ENCODE assay signal across 40 cellular contexts in the genomic region with DNA sequence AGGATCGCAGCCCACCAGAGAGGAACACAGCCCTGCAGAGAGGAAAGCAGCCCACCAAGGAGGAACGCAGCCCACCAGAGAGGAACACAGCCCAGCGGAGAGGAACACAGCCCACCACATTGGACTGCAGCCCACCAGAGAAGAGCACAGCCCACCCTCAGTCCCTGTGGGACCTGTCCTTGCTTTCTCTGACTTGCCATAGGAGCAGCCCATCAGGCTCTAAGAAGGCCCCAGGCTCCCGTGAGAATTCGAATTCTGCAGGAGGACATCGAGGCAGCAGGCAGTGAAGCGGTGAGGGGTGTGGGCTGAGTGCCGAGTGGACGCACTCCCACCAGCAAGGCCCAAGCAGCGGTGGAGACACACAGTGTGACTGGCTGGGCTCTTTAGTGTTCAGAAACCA. TPM values are rescaled to one million over a fixed set of nuclear protein-coding genes. Genes with fewer than 3 reads are reported as not detected.
"Had no signal": no experiment of that assay in that cellular context is flagged by ENCODE, and none has a peak within 500 bp of the region (broad histone marks: within the 10 kb centered on the region; RNA-seq: fewer than 3 reads in every experiment).

No MANE protein-coding gene starts in this region.

- H3K27me3 Mint-ChIP-seq: activated CD4-positive, alpha-beta memory T cell treated with anti-CD3 and anti-CD28 coated beads for 36 hours; activated naive CD8-positive, alpha-beta T cell treated with anti-CD3 and anti-CD28 coated beads, Interleukin-2, amount 50 U/mL, for 24 hours had no signal

- H3K4me1 Mint-ChIP-seq: activated CD4-positive, alpha-beta T cell treated with anti-CD3 and anti-CD28 coated beads, Interleukin-2, amount 10 ng/mL, durations not matched to agents 24 days and 14 days; activated naive CD4-positive, alpha-beta T cell treated with anti-CD3 and anti-CD28 coated beads, Interleukin-2, amount 10 ng/mL, durations not matched to agents 7 days and 5 days; activated naive CD4-positive, alpha-beta T cell treated with anti-CD3 and anti-CD28 coated beads, Interleukin-2, amount 50 U/mL, for 24 hours; activated naive CD8-positive, alpha-beta T cell treated with anti-CD3 and anti-CD28 coated beads, Interleukin-2, amount 10 ng/mL, durations not matched to agents 7 days and 5 days; activated naive CD8-positive, alpha-beta T cell treated with anti-CD3 and anti-CD28 coated beads, Interleukin-2, amount 50 U/mL, for 24 hours; brain; central memory CD8-positive, alpha-beta T cell had no signal

- H3K27ac Mint-ChIP-seq: activated B cell treated with CpG ODN at 0.5 μM for 24 hours; activated CD4-positive, alpha-beta memory T cell treated with anti-CD3 and anti-CD28 coated beads for 36 hours; activated CD4-positive, alpha-beta T cell treated with anti-CD3 and anti-CD28 coated beads, Interleukin-2, amount 10 ng/mL, durations not matched to agents 24 days and 14 days; activated CD8-positive, alpha-beta T cell treated with anti-CD3 and anti-CD28 coated beads for 36 hours; activated naive CD4-positive, alpha-beta T cell treated with anti-CD3 and anti-CD28 coated beads, Interleukin-2, amount 10 ng/mL, durations not matched to agents 7 days and 5 days; activated naive CD4-positive, alpha-beta T cell treated with anti-CD3 and anti-CD28 coated beads, Interleukin-2, amount 50 U/mL, for 24 hours; activated naive CD8-positive, alpha-beta T cell; activated naive CD8-positive, alpha-beta T cell treated with anti-CD3 and anti-CD28 coated beads, Interleukin-2, amount 10 ng/mL, durations not matched to agents 7 days and 5 days; activated naive CD8-positive, alpha-beta T cell treated with anti-CD3 and anti-CD28 coated beads, Interleukin-2, amount 50 U/mL, for 24 hours; activated T-helper 2 cell treated with anti-CD3 and anti-CD28 coated beads, Interferon-gamma antibody, Interleukin-2, Interleukin-4, amounts not matched to agents 10 μg/mL and 5 μg/mL and 100 μg/mL, durations not matched to agents 14 hours and 24 hours and 36 hours; brain; T-helper 1 cell treated with Interleukin-12 subunit alpha and Interleukin-12 subunit beta and Interleukin-4 antibody, amounts not matched to agents 30 μg/mL and 1 μg/mL, for 36 hours; T-helper 2 cell treated with Interferon-gamma antibody and Interleukin-4, amounts not matched to agents 5 μg/mL and 100 μg/mL, for 36 hours had no signal

- H3K27me3 ChIP-seq: ascending aorta, cardiac muscle cell had no signal

- H3K4me3 Mint-ChIP-seq: activated B cell treated with CpG ODN at 0.5 μM for 24 hours; activated CD4-positive, alpha-beta memory T cell treated with anti-CD3 and anti-CD28 coated beads for 36 hours; activated CD4-positive, alpha-beta T cell treated with anti-CD3 and anti-CD28 coated beads, Interleukin-2, amount 10 ng/mL, durations not matched to agents 24 days and 14 days; activated CD8-positive, alpha-beta T cell treated with anti-CD3 and anti-CD28 coated beads for 36 hours; activated naive CD4-positive, alpha-beta T cell treated with anti-CD3 and anti-CD28 coated beads, Interleukin-2, amount 10 ng/mL, durations not matched to agents 7 days and 5 days; activated naive CD4-positive, alpha-beta T cell treated with anti-CD3 and anti-CD28 coated beads, Interleukin-2, amount 50 U/mL, for 24 hours; activated naive CD8-positive, alpha-beta T cell; activated naive CD8-positive, alpha-beta T cell treated with anti-CD3 and anti-CD28 coated beads, Interleukin-2, amount 10 ng/mL, durations not matched to agents 7 days and 5 days; activated naive CD8-positive, alpha-beta T cell treated with anti-CD3 and anti-CD28 coated beads, Interleukin-2, amount 50 U/mL, for 24 hours; brain; central memory CD8-positive, alpha-beta T cell; T-helper 1 cell treated with Interleukin-12 subunit alpha and Interleukin-12 subunit beta and Interleukin-4 antibody, amounts not matched to agents 30 μg/mL and 1 μg/mL, for 36 hours; T-helper 2 cell treated with Interferon-gamma antibody and Interleukin-4, amounts not matched to agents 5 μg/mL and 100 μg/mL, for 36 hours had no signal

- H3K27ac ChIP-seq: ascending aorta, cardiac muscle cell, VCaP had no signal

- FAIRE-seq: bronchial epithelial cell, TTC549 had no signal

- H3K9me3 ChIP-seq: ascending aorta had no signal

- ATAC-seq: activated CD8-positive, alpha-beta T cell treated with anti-CD3 and anti-CD28 coated beads for 36 hours; activated naive CD8-positive, alpha-beta T cell treated with anti-CD3 and anti-CD28 coated beads, Interleukin-2, amount 50 U/mL, for 24 hours had no signal

- H3K36me3 Mint-ChIP-seq: activated CD4-positive, alpha-beta memory T cell treated with anti-CD3 and anti-CD28 coated beads for 36 hours; activated naive CD4-positive, alpha-beta T cell treated with anti-CD3 and anti-CD28 coated beads, Interleukin-2, amount 10 ng/mL, durations not matched to agents 7 days and 5 days; activated naive CD4-positive, alpha-beta T cell treated with anti-CD3 and anti-CD28 coated beads, Interleukin-2, amount 50 U/mL, for 24 hours; activated naive CD8-positive, alpha-beta T cell; activated naive CD8-positive, alpha-beta T cell treated with anti-CD3 and anti-CD28 coated beads, Interleukin-2, amount 10 ng/mL, durations not matched to agents 7 days and 5 days; brain had no signal

- H3K36me3 ChIP-seq: ascending aorta, cardiac muscle cell had no signal

- DNase-seq: activated B cell treated with CpG ODN at 0.5 μM for 24 hours; activated CD4-positive, alpha-beta memory T cell treated with anti-CD3 and anti-CD28 coated beads for 36 hours; activated CD4-positive, alpha-beta T cell treated with anti-CD3 and anti-CD28 coated beads for 4 hours; activated CD4-positive, alpha-beta T cell treated with anti-CD3 and anti-CD28 coated beads, Interleukin-2, amount 10 ng/mL, durations not matched to agents 24 days and 14 days; activated CD4-positive, alpha-beta T cell treated with anti-CD3 and anti-CD28 coated beads, Interleukin-2, amount 50 U/mL, for 1 hour; activated CD4-positive, alpha-beta T cell treated with anti-CD3 and anti-CD28 coated beads, Interleukin-2, amount 50 U/mL, for 4 hours; activated CD4-positive, CD25-positive, alpha-beta regulatory T cell treated with anti-CD3 and anti-CD28 coated beads, Interleukin-2, amount 50 U/mL, for 72 hours; activated CD8-positive, alpha-beta memory T cell treated with anti-CD3 and anti-CD28 coated beads, Interleukin-2, amount 50 U/mL, for 4 hours; activated CD8-positive, alpha-beta T cell treated with anti-CD3 and anti-CD28 coated beads for 36 hours; activated effector memory CD4-positive, alpha-beta T cell treated with Interleukin-2 at 50 U/mL for 16 hours; activated gamma-delta T cell; activated naive CD4-positive, alpha-beta T cell treated with anti-CD3 and anti-CD28 coated beads, Interleukin-2, amount 10 ng/mL, durations not matched to agents 7 days and 5 days; activated naive CD4-positive, alpha-beta T cell treated with Interleukin-2 at 50 U/mL for 16 hours; activated naive CD8-positive, alpha-beta T cell treated with anti-CD3 and anti-CD28 coated beads, Interleukin-2, amount 10 ng/mL, durations not matched to agents 7 days and 5 days; activated naive CD8-positive, alpha-beta T cell treated with anti-CD3 and anti-CD28 coated beads, Interleukin-2, amount 50 U/mL, for 24 hours; activated T-cell treated with anti-CD3 and anti-CD28 coated beads for 4 hours; activated T-cell treated with anti-CD3 and anti-CD28 coated beads, Interleukin-2, amount 50 U/mL, for 1 hour; activated T-cell treated with anti-CD3 and anti-CD28 coated beads, Interleukin-2, amount 50 U/mL, for 48 hours; amygdala; anterior cingulate cortex; caudate nucleus; cerebellar nuclear complex; T-helper 1 cell; T-helper 2 cell; T-helper 9 cell had no signal

- H3K4me1 ChIP-seq: ascending aorta had no signal

- H3K9me3 Mint-ChIP-seq: activated B cell treated with CpG ODN at 0.5 μM for 24 hours; activated CD4-positive, alpha-beta memory T cell treated with anti-CD3 and anti-CD28 coated beads for 36 hours; activated CD4-positive, alpha-beta T cell treated with anti-CD3 and anti-CD28 coated beads, Interleukin-2, amount 10 ng/mL, durations not matched to agents 24 days and 14 days; activated CD8-positive, alpha-beta T cell treated with anti-CD3 and anti-CD28 coated beads for 36 hours; activated naive CD4-positive, alpha-beta T cell treated with anti-CD3 and anti-CD28 coated beads, Interleukin-2, amount 50 U/mL, for 24 hours; activated naive CD8-positive, alpha-beta T cell treated with anti-CD3 and anti-CD28 coated beads, Interleukin-2, amount 10 ng/mL, durations not matched to agents 7 days and 5 days; activated naive CD8-positive, alpha-beta T cell treated with anti-CD3 and anti-CD28 coated beads, Interleukin-2, amount 50 U/mL, for 24 hours; activated T-helper 2 cell treated with anti-CD3 and anti-CD28 coated beads, Interferon-gamma antibody, Interleukin-2, Interleukin-4, amounts not matched to agents 10 μg/mL and 5 μg/mL and 100 μg/mL, durations not matched to agents 14 hours and 24 hours and 36 hours; central memory CD8-positive, alpha-beta T cell; T-helper 2 cell treated with Interferon-gamma antibody and Interleukin-4, amounts not matched to agents 5 μg/mL and 100 μg/mL, for 36 hours had no signal

- H3K4me3 ChIP-seq: ascending aorta, cardiac muscle cell had no signal

RNA-seq across cellular contexts. Expression of gene HTR5A, which starts 59.1 kb away (rescaled TPM):
- total RNA-seq: activated B cell treated with CpG ODN at 0.5 μM for 24 hours; activated CD4-positive, alpha-beta memory T cell treated with anti-CD3 and anti-CD28 coated beads for 36 hours; activated CD4-positive, alpha-beta T cell treated with anti-CD3 and anti-CD28 coated beads, Interleukin-2, amount 10 ng/mL, durations not matched to agents 24 days and 14 days; activated CD8-positive, alpha-beta memory T cell treated with anti-CD3 and anti-CD28 coated beads for 36 hours; activated CD8-positive, alpha-beta T cell treated with anti-CD3 and anti-CD28 coated beads for 36 hours; activated naive CD8-positive, alpha-beta T cell treated with anti-CD3 and anti-CD28 coated beads, Interleukin-2, amount 10 ng/mL, durations not matched to agents 7 days and 5 days; activated T-helper 2 cell treated with anti-CD3 and anti-CD28 coated beads, Interferon-gamma antibody, Interleukin-2, Interleukin-4, amounts not matched to agents 10 μg/mL and 5 μg/mL and 100 μg/mL, durations not matched to agents 14 hours and 24 hours and 36 hours; ascending aorta; bronchial epithelial cell; cardiac muscle cell; chondrocyte had no signal
- polyA plus RNA-seq: adipose tissue, cardiac muscle cell had no signal
